8 cellular contexts compared by ENCODE assay signal in the genomic region with DNA sequence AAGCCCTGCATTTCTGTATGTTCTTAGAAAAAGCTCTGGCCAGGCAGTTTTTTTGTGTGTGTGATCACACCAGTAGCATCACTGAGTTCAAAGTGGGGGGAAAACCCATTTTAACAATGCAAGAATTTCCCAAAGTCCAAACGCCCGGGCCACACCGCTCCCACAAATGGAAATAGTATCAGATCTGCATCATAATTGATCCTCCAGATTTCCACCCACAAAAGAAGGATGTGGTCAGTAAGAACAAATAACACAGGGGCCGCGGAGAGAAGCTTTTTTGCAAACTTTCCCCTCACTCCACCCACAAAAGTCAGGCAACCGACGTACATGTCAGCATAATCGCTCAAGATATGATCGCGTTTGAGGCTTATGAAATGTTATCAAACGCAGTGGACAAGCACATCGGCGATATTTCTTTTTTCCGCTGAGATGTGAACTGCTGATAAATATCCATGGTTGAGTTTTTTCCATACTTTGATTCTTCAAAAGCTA.
DNase-seq lines count a peak whose midpoint lies in the region; ATAC-seq and TF ChIP-seq lines count a peak whose summit lies in the region.

No MANE protein-coding gene starts in this region.

- H3K27ac Mint-ChIP-seq in CD4-positive, alpha-beta T cell: no peak overlapping the region

- H3K9me3 ChIP-seq in ectodermal cell (ENCODE audit: control insufficient read depth, low read length) (no peaks in the 10 kb centered on the region), GM23248 (ENCODE audit: low read depth) (no peaks in the 10 kb centered on the region)
- H3K9me3 ChIP-seq in CD4-positive, alpha-beta T cell (ENCODE audit: control insufficient read depth, low read length): no peaks in the 10 kb centered on the region

- H3K4me2 ChIP-seq in GM23248 (ENCODE audit: unreplicated experiment): no peak overlapping the region

- H3K4me3 ChIP-seq in H7 (ENCODE audit: insufficient read depth, low read depth, low read length) (0 out of 2 replicates have a peak overlapping the region, but pooled peaks have one; percentile 18), ectodermal cell (ENCODE audit: insufficient read depth, low read depth, low read length) (peak overlapping the region; percentile 22), GM23248 (no peak overlapping the region)

- H2AFZ ChIP-seq in GM23248: no peak overlapping the region

- no peaks in the 10 kb centered on the region for H3F3A ChIP-seq in GM23248 (ENCODE audit: insufficient read depth)

- no peaks in the 10 kb centered on the region for H4K20me1 ChIP-seq in GM23248 (ENCODE audit: insufficient read depth)

- H3K4me1 ChIP-seq in ectodermal cell (ENCODE audit: control insufficient read depth, insufficient read depth, low read length): peaks cover 24% of the 10 kb centered on the region
- peaks cover 10% of the 10 kb centered on the region for H3K4me1 ChIP-seq in GM23248 (ENCODE audit: insufficient read depth)

- no peak for TF ChIP-seq CTCF in CD4-positive, alpha-beta T cell (IDR thresholded peaks at IDR 0.05)
- TF ChIP-seq CTCF in GM10248 (IDR thresholded peaks at IDR 0.05; ENCODE audit: control extremely low read depth, extremely low read depth, low read depth, missing control alignments): no peak

- no peak overlapping the region for H3K9ac ChIP-seq in GM23248

- peak overlapping the region; percentile 90 for H3K27ac ChIP-seq in ectodermal cell (ENCODE audit: insufficient read depth, low read depth, low read length, poor library complexity, severe bottlenecking)
- H3K27ac ChIP-seq in CD4-positive, alpha-beta T cell (ENCODE audit: low read depth, low read length): no peak overlapping the region
- H3K27ac ChIP-seq in GM23248: no peak overlapping the region

- DNase-seq in H7 (no peak), GM10248 (ENCODE audit: extremely low spot score) (no peak), GM23248 (no peak)
- DNase-seq in activated CD4-positive, alpha-beta T cell treated with anti-CD3 and anti-CD28 coated beads for 48 hours: peak; percentile 55
- peak; percentile 11 for DNase-seq in stimulated activated CD4-positive, alpha-beta T cell treated with anti-CD3 and anti-CD28 coated beads, Interleukin-1b, Interleukin-23, amount 100 ng/mL, for 48 hours
- no peak for DNase-seq in CD4-positive, alpha-beta T cell

- CTCF ChIA-PET in CD4-positive, alpha-beta T cell (lab: Charles Lee): no interaction called here
- CTCF ChIA-PET in GM10248 (lab: Yijun Ruan, JAX): no interaction called here

- H3K27me3 Mint-ChIP-seq in CD4-positive, alpha-beta T cell: no peaks in the 10 kb centered on the region

- H3K4me1 Mint-ChIP-seq in CD4-positive, alpha-beta T cell (ENCODE audit: low read depth): peaks cover 15% of the 10 kb centered on the region

- H3K36me3 Mint-ChIP-seq in CD4-positive, alpha-beta T cell (ENCODE audit: low read depth): no peaks in the 10 kb centered on the region

- no peaks in the 10 kb centered on the region for H3K36me3 ChIP-seq in H7 (replicated peaks; ENCODE audit: control insufficient read depth, insufficient read depth, low read length)
- no peaks in the 10 kb centered on the region for H3K36me3 ChIP-seq in ectodermal cell (ENCODE audit: control insufficient read depth, insufficient read depth, low read length)
- H3K36me3 ChIP-seq in GM23248 (ENCODE audit: low read depth): no peaks in the 10 kb centered on the region

- in situ Hi-C loops in GM23248 (cut with MboI): no loop called here

- no peak overlapping the region for H3K4me3 Mint-ChIP-seq in CD4-positive, alpha-beta T cell

- intact Hi-C loops in CD4-positive, alpha-beta T cell (cut with DNase I, micrococcal nuclease): no loop called here

- no peaks in the 10 kb centered on the region for H3K79me2 ChIP-seq in GM23248 (ENCODE audit: insufficient read depth)

- POLR2A ChIA-PET in CD4-positive, alpha-beta T cell (lab: Charles Lee): no interaction called here
- POLR2A ChIA-PET in GM10248 (lab: Yijun Ruan, JAX): no interaction called here

- H3K27me3 ChIP-seq in H7 (ENCODE audit: control insufficient read depth, insufficient read depth, low read length) (no peaks in the 10 kb centered on the region), ectodermal cell (ENCODE audit: control insufficient read depth, insufficient read depth, low read length, poor library complexity, severe bottlenecking) (no peaks in the 10 kb centered on the region), GM23248 (replicated peaks; ENCODE audit: insufficient read depth) (no peaks in the 10 kb centered on the region)
- H3K27me3 ChIP-seq in CD4-positive, alpha-beta T cell (ENCODE audit: control insufficient read depth, insufficient read depth, low read length): no peaks in the 10 kb centered on the region

- ATAC-seq in GM21737 (IDR thresholded peaks at IDR 0.05; ENCODE audit: unreplicated experiment): no peak
- no peak for ATAC-seq in CD4-positive, alpha-beta T cell (ENCODE audit: poor library complexity)

- WGBS in ectodermal cell, 2 experiments: 1% methylated on average over 14 of the region's 14 CpGs
- WGBS in GM23248 (ENCODE audit: low coverage in 1 of 2, low lambda C conversion rate in 2 of 2, missing lambda C conversion rate in 2 of 2), 2 experiments: 92 to 93% methylated on average over 14 of the region's 14 CpGs

- no peaks in the 10 kb centered on the region for H3K9me2 ChIP-seq in GM23248 (ENCODE audit: insufficient read depth)

- no peaks in the 10 kb centered on the region for H3K9me3 Mint-ChIP-seq in CD4-positive, alpha-beta T cell

Comparison
In these comparisons a context has a peak if more than half of its experiments do, and no peak if none do; other contexts are left out.
1. DNase-seq: peak in activated CD4-positive, alpha-beta T cell treated with anti-CD3 and anti-CD28 coated beads for 48 hours (single experiment) and stimulated activated CD4-positive, alpha-beta T cell treated with anti-CD3 and anti-CD28 coated beads, Interleukin-1b, Interleukin-23, amount 100 ng/mL, for 48 hours (single experiment); none in H7 (single experiment), CD4-positive, alpha-beta T cell (0 of 10), GM10248 (single experiment) and GM23248 (single experiment).